1 cellular context compared by ENCODE assay signal in genomic region chr1:64744492-64745180, GRCh38.
TF ChIP-seq lines count a peak whose summit lies in the region.

Gene RAVER2, plus strand, starts transcription at chr1:64745075. Its CDS starts 98 bp downstream, at chr1:64745173.

TF ChIP-seq in HepG2, 621 proteins besides CTCF, POLR2A, EP300 and RAD21 (continued from another document and continues in another):
- TF ChIP-seq ZNF281 (CRISPR knock-in tag; IDR thresholded peaks at IDR 0.05; ENCODE audit: borderline replicate concordance) (no peak), SMC3 (IDR thresholded peaks at IDR 0.05; ENCODE audit: low read length) (no peak), ZNF326 (CRISPR knock-in tag; IDR thresholded peaks at IDR 0.05; ENCODE audit: borderline replicate concordance) (no peak), MEIS2 (CRISPR knock-in tag; IDR thresholded peaks at IDR 0.05) (no peak; the same call in 1 of the 2 replicates), UBTF (CRISPR knock-in tag; IDR thresholded peaks at IDR 0.05) (peak; percentile 70; the same call in 1 of the 2 replicates), ZNF773 (CRISPR knock-in tag; IDR thresholded peaks at IDR 0.05; ENCODE audit: borderline replicate concordance) (no peak), GMEB1 (CRISPR knock-in tag; IDR thresholded peaks at IDR 0.05; ENCODE audit: borderline replicate concordance) (no peak), RFX5 (IDR thresholded peaks at IDR 0.05; ENCODE audit: low read depth, low read length) (no peak), ZBTB37 (CRISPR knock-in tag; IDR thresholded peaks at IDR 0.05) (no peak), TCF7 (IDR thresholded peaks at IDR 0.05; ENCODE audit: low read depth) (no peak), TAF15 (IDR thresholded peaks at IDR 0.05; ENCODE audit: low read depth, low read length, poor library complexity, severe bottlenecking) (no peak), LRRFIP1 (CRISPR knock-in tag; conservative IDR thresholded peaks at IDR 0.05) (no peak), RARA (CRISPR knock-in tag; IDR thresholded peaks at IDR 0.05) (0 out of 2 replicates have a peak, but pooled peaks have one; percentile 3), STAG1 (CRISPR knock-in tag; IDR thresholded peaks at IDR 0.05) (peak; percentile 49), MED8 (CRISPR knock-in tag; IDR thresholded peaks at IDR 0.05; ENCODE audit: insufficient replicate concordance) (no peak), PATZ1 (CRISPR knock-in tag; IDR thresholded peaks at IDR 0.05) (peak; percentile 53), DBP (CRISPR knock-in tag; IDR thresholded peaks at IDR 0.05; ENCODE audit: not compliant biosample characterization) (no peak), STAT5B (CRISPR knock-in tag; IDR thresholded peaks at IDR 0.05) (no peak), ZNF280B (CRISPR knock-in tag; IDR thresholded peaks at IDR 0.05; ENCODE audit: borderline replicate concordance) (peak; percentile 61; the same call in 1 of the 2 replicates), ZFX (CRISPR knock-in tag; IDR thresholded peaks at IDR 0.05; ENCODE audit: low read depth) (peak; percentile 74), HOXA9 (CRISPR knock-in tag; IDR thresholded peaks at IDR 0.05; ENCODE audit: borderline replicate concordance) (no peak), ZNF512 (CRISPR knock-in tag; IDR thresholded peaks at IDR 0.05) (no peak), HMG20A (CRISPR knock-in tag; IDR thresholded peaks at IDR 0.05; ENCODE audit: borderline replicate concordance) (no peak), ZMYM2 (CRISPR knock-in tag; IDR thresholded peaks at IDR 0.05) (no peak), FOXC1 (CRISPR knock-in tag; IDR thresholded peaks at IDR 0.05; ENCODE audit: borderline replicate concordance) (no peak), ZFP62 (CRISPR knock-in tag; IDR thresholded peaks at IDR 0.05) (0 out of 2 replicates have a peak, but pooled peaks have one; percentile 35), ZNF501 (CRISPR knock-in tag; IDR thresholded peaks at IDR 0.05) (peak; percentile 16; the same call in 1 of the 2 replicates), ZNF337 (CRISPR knock-in tag; IDR thresholded peaks at IDR 0.05; ENCODE audit: borderline replicate concordance, low read depth) (no peak), ZXDC (CRISPR knock-in tag; IDR thresholded peaks at IDR 0.05) (no peak), ZNF230 (CRISPR knock-in tag; IDR thresholded peaks at IDR 0.05) (peak; percentile 64; the same call in 1 of the 2 replicates), PLRG1 (conservative IDR thresholded peaks at IDR 0.05) (no peak), ESRRA (CRISPR knock-in tag; IDR thresholded peaks at IDR 0.05; ENCODE audit: low read depth) (peak; percentile 42; the same call in 1 of the 2 replicates), ZNF710 (CRISPR knock-in tag; IDR thresholded peaks at IDR 0.05; ENCODE audit: borderline replicate concordance) (no peak), SNAI1 (CRISPR knock-in tag; IDR thresholded peaks at IDR 0.05; ENCODE audit: borderline replicate concordance) (peak; percentile 16; the same call in 1 of the 2 replicates)
